In the genomic region with DNA sequence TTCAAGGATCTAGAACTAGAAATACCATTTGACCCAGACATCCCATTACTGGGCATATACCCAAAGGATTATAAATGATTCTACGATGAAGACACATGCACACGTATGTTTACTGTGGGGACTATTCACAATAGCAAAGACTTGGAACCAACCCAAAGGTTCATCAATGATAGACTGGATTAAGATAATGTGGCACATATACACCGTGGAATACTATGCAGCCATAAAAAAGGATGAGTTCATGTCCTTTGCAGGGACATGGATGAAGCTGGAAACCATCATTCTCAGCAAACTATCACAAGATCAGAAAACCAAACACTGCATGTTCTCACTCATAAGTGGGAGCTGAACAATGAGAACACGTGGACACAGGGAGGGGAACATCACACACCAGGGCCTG, we compare ENCODE assay signal across 3 cellular contexts.
A peak's percentile ranks its signal among the peaks of the same experiment; 100 is the strongest.
DNase-seq lines count a peak whose midpoint lies in the region; ATAC-seq, FAIRE-seq and TF ChIP-seq lines count a peak whose summit lies in the region.
"Not testable (repeated sequence)": the region's sequence is repeated elsewhere in the genome, so short reads cannot be mapped to it uniquely, and the experiment has no call there.

No MANE protein-coding gene starts in this region.

- TF ChIP-seq CTCF in HEK293 (tag by site-specific recombination; IDR thresholded peaks at IDR 0.05); K562 (IDR thresholded peaks at IDR 0.05 in 2 of 3, conservative IDR thresholded peaks at IDR 0.05 in 1 of 3; ENCODE audit: insufficient read depth in 2 of 3, low read depth in 1 of 3, low read length in 3 of 3); HepG2 (CRISPR knock-in tag; IDR thresholded peaks at IDR 0.05): not testable (repeated sequence)

- not testable (repeated sequence) for H3K27me3 ChIP-seq in K562 (ENCODE audit: control insufficient read depth in 2 of 2, insufficient read depth in 2 of 2, low read length in 2 of 2); HepG2 (ENCODE audit: control insufficient read depth in 1 of 2, insufficient read depth in 2 of 2, low read length in 2 of 2)

- not testable (repeated sequence) for H3K79me2 ChIP-seq in K562 (ENCODE audit: control insufficient read depth, insufficient read depth, low read length); HepG2 (ENCODE audit: insufficient read depth, low read length)

- not testable (repeated sequence) for H3K4me3 ChIP-seq in HEK293 (ENCODE audit: low read depth, low read length); K562; HepG2 (replicated peaks in 1 of 3; ENCODE audit: insufficient read depth in 1 of 3, low read depth in 2 of 3, low read length in 3 of 3)

- intact Hi-C loops in K562 (cut with micrococcal nuclease); HepG2 (cut with micrococcal nuclease; ENCODE audit: unreplicated experiment): not testable (repeated sequence)

- WGBS in K562 (ENCODE audit: insufficient coverage, low coverage, missing lambda C conversion rate): 96% methylated on average over 4 of the region's 4 CpGs
- WGBS in HepG2 (ENCODE audit: low lambda C conversion rate): 100% methylated on average over 4 of the region's 4 CpGs

- not testable (repeated sequence) for H3K9ac ChIP-seq in K562 (ENCODE audit: insufficient read depth in 1 of 2, low read depth in 2 of 2, low read length in 2 of 2); HepG2 (ENCODE audit: insufficient read depth, low read depth, low read length)

- CTCF ChIA-PET in HEK293 (lab: Yijun Ruan, JAX); K562 (lab: Yijun Ruan, JAX; ENCODE audit: low intra/inter-chr PET ratio); HepG2 (lab: Yijun Ruan, JAX; ENCODE audit: low intra/inter-chr PET ratio, low total read pairs): not testable (repeated sequence)

- H3K9me3 ChIP-seq in HEK293 (ENCODE audit: control insufficient read depth, insufficient read depth, low read depth, low read length); K562 (replicated peaks; ENCODE audit: control insufficient read depth, insufficient read depth, low read depth, low read length); HepG2 (ENCODE audit: low read length): not testable (repeated sequence)

- not testable (repeated sequence) for FAIRE-seq in K562 (lab: Jason Lieb, UNC); HepG2 (lab: Jason Lieb, UNC)

- ATAC-seq in K562, HepG2: not testable (repeated sequence)

- TF ChIP-seq POLR2A in K562 (conservative IDR thresholded peaks at IDR 0.05); HepG2 (IDR thresholded peaks at IDR 0.05; ENCODE audit: insufficient read depth in 1 of 2, low read depth in 2 of 2, low read length in 2 of 2): not testable (repeated sequence)

- POLR2A ChIA-PET in HEK293 (lab: Yijun Ruan, JAX); K562 (lab: Yijun Ruan, JAX); HepG2 (lab: Yijun Ruan, JAX): not testable (repeated sequence)

- BruUV-seq in K562 (replicated peaks; lab: Mats Ljungman, UMichigan); HepG2 (replicated peaks; lab: Mats Ljungman, UMichigan): not testable (repeated sequence)

- DNase-seq in K562 (ENCODE audit: extremely low read depth in 1 of 4, low spot score in 3 of 4); HepG2 (ENCODE audit: low spot score): not testable (repeated sequence)

- H3K4me2 ChIP-seq in K562 (ENCODE audit: insufficient read depth, low read length); HepG2 (ENCODE audit: low read depth, low read length): not testable (repeated sequence)

- H3K4me1 ChIP-seq in HEK293 (ENCODE audit: control insufficient read depth, insufficient read depth, low read length); K562 (replicated peaks in 1 of 2; ENCODE audit: control insufficient read depth in 2 of 2, insufficient read depth in 2 of 2, low read length in 2 of 2); HepG2 (ENCODE audit: insufficient read depth, low read length): not testable (repeated sequence)

- not testable (repeated sequence) for TF ChIP-seq EP300 in K562 (IDR thresholded peaks at IDR 0.05; ENCODE audit: low read length); HepG2 (IDR thresholded peaks at IDR 0.05; ENCODE audit: low read depth in 2 of 2, low read length in 2 of 2); HepG2 (CRISPR knock-in tag; IDR thresholded peaks at IDR 0.05; ENCODE audit: borderline replicate concordance)

- H3K27ac ChIP-seq in HEK293 (ENCODE audit: extremely low read depth, low read depth, low read length); K562 (ENCODE audit: extremely low read depth, low read depth, low read length); HepG2 (ENCODE audit: extremely low read length, insufficient read depth, low read length): not testable (repeated sequence)

- H3K36me3 ChIP-seq in HEK293 (ENCODE audit: control insufficient read depth in 2 of 2, insufficient read depth in 1 of 2, low read length in 2 of 2); K562 (ENCODE audit: control insufficient read depth, insufficient read depth, low read length): not testable (repeated sequence)
- peaks cover 9 to 44% of the 10 kb centered on the region in 2 experiments for H3K36me3 ChIP-seq in HepG2 (replicated peaks in 1 of 2; ENCODE audit: control insufficient read depth in 1 of 2, insufficient read depth in 2 of 2, low read length in 2 of 2)

- not testable (repeated sequence) for H3K9me1 ChIP-seq in K562 (ENCODE audit: control insufficient read depth, insufficient read depth, low read length)

- H2AFZ ChIP-seq in K562 (ENCODE audit: low read depth, low read length); HepG2 (ENCODE audit: low read length): not testable (repeated sequence)

- H4K20me1 ChIP-seq in K562 (replicated peaks; ENCODE audit: control insufficient read depth, insufficient read depth, low read length); HepG2 (ENCODE audit: insufficient read depth, low read length): not testable (repeated sequence)

- in situ Hi-C loops in K562 (cut with MboI); HepG2 (cut with HindIII; ENCODE audit: extremely low pct_ligation_motif_present, low pct_unique_long_range_greater_than_20kb): not testable (repeated sequence)

- not testable (repeated sequence) for TF ChIP-seq RAD21 in K562 (CRISPR knock-in tag; conservative IDR thresholded peaks at IDR 0.05 in 1 of 2, IDR thresholded peaks at IDR 0.05 in 1 of 2); HepG2 (CRISPR knock-in tag; IDR thresholded peaks at IDR 0.05)

TF ChIP-seq in HEK293, 187 proteins besides CTCF, POLR2A, EP300 and RAD21:
- TF ChIP-seq ZNF202 (tag by site-specific recombination; IDR thresholded peaks at IDR 0.05; ENCODE audit: borderline replicate concordance) (0 out of 2 replicates have a peak, but pooled peaks have one; percentile 19), ZNF146 (tag by site-specific recombination; IDR thresholded peaks at IDR 0.05) (peak; percentile 79)

TF ChIP-seq in K562, 482 proteins besides CTCF, POLR2A, EP300 and RAD21:
- TF ChIP-seq ZNF146 (CRISPR knock-in tag; IDR thresholded peaks at IDR 0.05; ENCODE audit: unreplicated experiment): peak; percentile 88
- TF ChIP-seq KDM1A (IDR thresholded peaks at IDR 0.05): peak in 1 of 2 experiments; percentile 32; a peak in 1 of 4 replicates
- peak; percentile 24 for TF ChIP-seq RBM25 (IDR thresholded peaks at IDR 0.05; ENCODE audit: low read depth, low read length, severe bottlenecking)
- peak; percentile 35; the same call in 1 of the 2 replicates for TF ChIP-seq BCOR (IDR thresholded peaks at IDR 0.05)

TF ChIP-seq in HepG2, 621 proteins besides CTCF, POLR2A, EP300 and RAD21:
- 0 out of 2 replicates have a peak, but pooled peaks have one; percentile 3 for TF ChIP-seq RAD51 (IDR thresholded peaks at IDR 0.05; ENCODE audit: borderline replicate concordance)
